In the genomic region with DNA sequence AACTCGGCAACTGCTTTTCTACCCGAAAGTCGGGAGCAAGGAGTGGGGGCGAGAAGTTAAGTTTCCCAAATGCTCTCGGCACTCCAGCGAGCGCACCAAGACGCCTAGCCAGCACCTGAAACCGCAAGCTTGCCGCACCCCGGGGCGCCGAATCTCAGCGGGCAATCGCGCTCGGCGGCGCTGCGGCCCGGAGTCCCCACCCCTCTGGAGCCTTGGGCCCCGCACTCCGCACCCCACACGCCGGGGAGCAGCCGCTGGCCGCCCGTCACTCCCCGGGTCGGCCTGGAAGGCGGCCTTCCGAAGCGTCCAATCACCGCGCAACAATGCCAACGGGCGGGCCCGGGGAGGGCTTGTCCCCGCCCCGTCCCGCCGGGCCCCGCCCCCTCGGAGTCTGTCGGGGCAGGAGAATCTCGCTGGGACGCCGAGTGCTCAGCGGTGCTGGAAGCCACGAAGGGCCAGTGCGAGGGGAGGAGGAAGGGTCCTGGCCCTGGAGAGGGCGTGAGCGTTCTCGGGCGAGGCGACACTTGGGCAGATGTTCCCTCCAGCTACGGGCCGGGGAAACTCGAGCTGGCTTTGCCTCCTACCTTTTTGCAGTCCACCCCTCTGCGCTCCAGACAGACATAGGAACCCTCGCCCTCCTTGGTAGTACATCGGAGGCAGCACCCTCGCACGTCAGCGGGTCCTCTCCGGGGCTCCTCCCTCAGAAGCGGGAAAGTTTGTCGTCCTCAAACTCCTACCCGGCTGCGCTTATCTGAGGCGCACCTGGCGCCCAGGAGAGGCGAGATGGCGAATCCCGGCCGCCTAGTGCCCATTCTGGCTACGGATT, we compare ENCODE assay signal across 7 cellular contexts. TPM values are rescaled to one million over a fixed set of nuclear protein-coding genes. Genes with fewer than 3 reads are reported as not detected.
DNase-seq lines count a peak whose midpoint lies in the region; ATAC-seq, FAIRE-seq and TF ChIP-seq lines count a peak whose summit lies in the region.

No MANE protein-coding gene starts in this region.

- H3K27ac Mint-ChIP-seq in immature natural killer cell: no peak overlapping the region

- peak overlapping the region; percentile 69 to 81 (median 74) for H3K4me3 Mint-ChIP-seq in immature natural killer cell

- H3K27me3 Mint-ChIP-seq in immature natural killer cell (ENCODE audit: low read depth in 3 of 3): peaks cover 29 to 39% (median 30%) of the 10 kb centered on the region in 3 donors

- H3K27ac ChIP-seq in VCaP (peak overlapping the region; percentile 44), skeletal muscle tissue (ENCODE audit: low read depth, low read length) (peak overlapping the region; percentile 64)

- peak; percentile 24 for TF ChIP-seq CTCF in VCaP (conservative IDR thresholded peaks at IDR 0.05)
- no peak for TF ChIP-seq CTCF in bronchial epithelial cell (IDR thresholded peaks at IDR 0.05; ENCODE audit: insufficient read depth, low read length, severe bottlenecking)

- H3K4me1 Mint-ChIP-seq in immature natural killer cell: peaks cover 11 to 15% of the 10 kb centered on the region in 2 donors

- DNase-seq in NCI-H2029 (lab: John Stamatoyannopoulos, UW): peak; percentile 79
- DNase-seq in bronchial epithelial cell (ENCODE audit: low read depth): peak; percentile 77
- DNase-seq in immature natural killer cell: peak; percentile 48 to 55 (median 49)

- H3K36me3 Mint-ChIP-seq in immature natural killer cell: no peaks in the 10 kb centered on the region

- peaks cover 8% of the 10 kb centered on the region for H3K27me3 ChIP-seq in bronchial epithelial cell (ENCODE audit: control insufficient read depth, insufficient read depth, low read length)
- H3K27me3 ChIP-seq in skeletal muscle tissue (ENCODE audit: control insufficient read depth in 3 of 3, insufficient read depth in 3 of 3, low read length in 3 of 3): peaks cover 18 to 41% (median 19%) of the 10 kb centered on the region in 3 donors

- no peaks in the 10 kb centered on the region for H3K9me3 ChIP-seq in skeletal muscle tissue (ENCODE audit: control insufficient read depth in 3 of 3, low read length in 3 of 3)

- no peak for FAIRE-seq in bronchial epithelial cell (lab: Jason Lieb, UNC)

- peaks cover 11 to 20% (median 16%) of the 10 kb centered on the region in 3 donors for H3K4me1 ChIP-seq in skeletal muscle tissue (ENCODE audit: control insufficient read depth in 3 of 3, insufficient read depth in 3 of 3, low read length in 3 of 3)

- ATAC-seq in GM18511 (IDR thresholded peaks at IDR 0.05; ENCODE audit: unreplicated experiment) (peak; percentile 94), HG02973 (IDR thresholded peaks at IDR 0.05; ENCODE audit: unreplicated experiment) (peak; percentile 85)

- H3K9ac ChIP-seq in skeletal muscle tissue (ENCODE audit: low read depth in 1 of 3, low read length in 3 of 3): peak overlapping the region; percentile 63 to 82 (median 77)

- H3K4me3 ChIP-seq in bronchial epithelial cell (ENCODE audit: low read depth, low read length): peak overlapping the region; percentile 59
- H3K4me3 ChIP-seq in skeletal muscle tissue (ENCODE audit: low read length in 3 of 3): peak overlapping the region; percentile 78 to 87 (median 87)

- no peaks in the 10 kb centered on the region for H3K36me3 ChIP-seq in bronchial epithelial cell (ENCODE audit: control insufficient read depth, insufficient read depth, low read length)
- no peaks in the 10 kb centered on the region for H3K36me3 ChIP-seq in skeletal muscle tissue (ENCODE audit: control insufficient read depth in 3 of 3, insufficient read depth in 3 of 3, low read length in 3 of 3)

- peaks cover 0 to 9% (median 0%) of the 10 kb centered on the region in 6 donors for H3K9me3 Mint-ChIP-seq in immature natural killer cell

RNA-seq across cellular contexts. Expression of gene ZBTB7C, which starts 1.1 kb away (rescaled TPM):
- total RNA-seq in bronchial epithelial cell: under 0.01 and 1.2 TPM in 2 replicates
- polyA plus RNA-seq in immature natural killer cell: not detected
- 2.6 TPM for total RNA-seq in skeletal muscle tissue

Comparison
In these comparisons a context has a peak if more than half of its experiments do, and no peak if none do; other contexts are left out.
1. Peak in every context shown above with its lines: DNase-seq, ATAC-seq, H3K4me3 ChIP-seq and H3K27ac ChIP-seq.